Comparison of ENCODE assay signal across 8 cellular contexts in the genomic region with DNA sequence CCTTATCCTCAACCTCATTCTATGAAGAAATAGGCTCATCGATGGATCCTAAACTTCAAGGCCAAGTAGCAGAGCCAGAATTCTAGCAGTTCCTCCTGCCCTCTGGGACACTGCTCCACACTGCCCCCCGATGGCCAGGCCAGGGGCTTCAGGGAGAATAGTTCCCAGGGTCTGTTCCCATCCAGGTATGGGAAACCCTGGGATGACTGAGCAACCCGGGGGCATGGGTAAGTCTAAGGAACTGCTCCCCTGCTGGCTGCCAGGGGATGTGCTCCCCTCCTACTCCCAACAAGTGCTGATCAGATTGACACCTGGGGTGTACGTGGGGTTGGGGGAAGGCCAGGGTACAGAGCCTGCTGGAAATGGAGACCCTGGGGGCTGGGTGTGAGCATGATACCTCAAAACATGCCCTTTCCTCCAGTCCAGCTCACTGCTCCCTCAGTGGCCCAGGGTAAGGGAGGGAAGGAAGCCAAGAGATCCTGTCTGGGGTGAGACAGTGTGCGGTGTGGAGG. TPM values are rescaled to one million over a fixed set of nuclear protein-coding genes. Genes with fewer than 3 reads are reported as not detected.
DNase-seq lines count a peak whose midpoint lies in the region; ATAC-seq, FAIRE-seq and TF ChIP-seq lines count a peak whose summit lies in the region.

No MANE protein-coding gene starts in this region.

- BruUV-seq in PC-3 (replicated peaks; lab: Mats Ljungman, UMichigan): no TSS peak

- no peaks in the 10 kb centered on the region for H3K9me3 ChIP-seq in PC-3 (ENCODE audit: low read length)

- H3K27me3 ChIP-seq in PC-3 (ENCODE audit: low read length): no peaks in the 10 kb centered on the region

- no peak for DNase-seq in AG09319 (ENCODE audit: extremely low read depth, low read depth)
- DNase-seq in GM19239 (ENCODE audit: insufficient read length, low spot score): no peak
- peak; percentile 88 for DNase-seq in PC-3
- DNase-seq in activated naive CD4-positive, alpha-beta T cell treated with Interleukin-2 at 50 U/mL for 16 hours: peak; percentile 47
- DNase-seq in Right ventricle myocardium superior: peak; percentile 76
- no peak for DNase-seq in retinal pigment epithelial cell (ENCODE audit: low read depth)
- DNase-seq in pons (ENCODE audit: low spot score): no peak

- POLR2A ChIA-PET in PC-3 (lab: Charles Lee; ENCODE audit: unreplicated experiment): no interaction called here

- ATAC-seq in PC-3: peak; percentile 94
- ATAC-seq in Right ventricle myocardium superior (ENCODE audit: poor library complexity): peak; percentile 54
- no peak for ATAC-seq in HG03571 (IDR thresholded peaks at IDR 0.05; ENCODE audit: unreplicated experiment)

- H3K27ac ChIP-seq in PC-3 (ENCODE audit: low read length): no peak overlapping the region

- H3K9me2 ChIP-seq in PC-3 (replicated peaks; ENCODE audit: low read length): no peaks in the 10 kb centered on the region

- H3K36me3 ChIP-seq in PC-3 (ENCODE audit: low read depth, low read length): no peaks in the 10 kb centered on the region

- H3K4me3 ChIP-seq in PC-3 (ENCODE audit: low read length) (no peak overlapping the region), retinal pigment epithelial cell (ENCODE audit: low read length) (no peak overlapping the region)

- H2AFZ ChIP-seq in PC-3 (ENCODE audit: low read length): no peak overlapping the region

- FAIRE-seq in GM19239 (lab: Jason Lieb, UNC): peak; percentile 87

- no peak overlapping the region for H3K4me2 ChIP-seq in PC-3 (ENCODE audit: low read length)

- H4K20me1 ChIP-seq in PC-3 (ENCODE audit: low read length): no peaks in the 10 kb centered on the region

- TF ChIP-seq CTCF in AG09319 (IDR thresholded peaks at IDR 0.05; ENCODE audit: low read depth, low read length) (peak; percentile 71), PC-3 (conservative IDR thresholded peaks at IDR 0.05; ENCODE audit: low read depth, low read length) (peak; percentile 96), retinal pigment epithelial cell (conservative IDR thresholded peaks at IDR 0.05; ENCODE audit: low read depth, low read length) (peak; percentile 94)

- H3K4me1 ChIP-seq in PC-3 (ENCODE audit: insufficient read depth, low read length): no peaks in the 10 kb centered on the region

- intact Hi-C loops in PC-3 (cut with micrococcal nuclease) (loop anchor here (1.0 kb wide), 2 partner anchors 55 to 64 kb away; no protein-coding TSS in a partner anchor), Right ventricle myocardium superior (cut with DNase I) (no loop called here)

- H3F3A ChIP-seq in PC-3 (ENCODE audit: low read length, unreplicated experiment): no peaks in the 10 kb centered on the region

- H3K9ac ChIP-seq in PC-3 (ENCODE audit: low read length): no peak overlapping the region

- CTCF ChIA-PET in PC-3 (lab: Charles Lee): no interaction called here

- no peaks in the 10 kb centered on the region for H3K79me2 ChIP-seq in PC-3 (ENCODE audit: low read length)

RNA-seq across cellular contexts. Expression of gene ULK3, which starts 7.6 kb away (rescaled TPM):
- total RNA-seq in PC-3 (2014; rRNA removed) (20.3 and 29.7 TPM in 2 replicates), Right ventricle myocardium superior (35.8 TPM)

RNA-seq across cellular contexts. Expression of gene CPLX3, which starts 8.9 kb away (rescaled TPM):
- total RNA-seq in PC-3 (2014; rRNA removed): not detected in 2 replicates
- total RNA-seq in Right ventricle myocardium superior: 3.6 TPM

RNA-seq across cellular contexts. Expression of gene LMAN1L, which starts 22.7 kb away (rescaled TPM):
- total RNA-seq in PC-3 (2014; rRNA removed) (not detected in 2 replicates), Right ventricle myocardium superior (20.6 TPM)

RNA-seq across cellular contexts. Expression of gene SCAMP2, which starts 37.8 kb away (rescaled TPM):
- total RNA-seq in PC-3 (2014; rRNA removed): 30.1 and 39.1 TPM in 2 replicates
- total RNA-seq in Right ventricle myocardium superior: 38.8 TPM

RNA-seq across cellular contexts. Expression of gene CSK, which starts 53.5 kb away (rescaled TPM):
- total RNA-seq in PC-3 (2014; rRNA removed) (38.0 and 50.3 TPM in 2 replicates), Right ventricle myocardium superior (45.5 TPM)

Comparison
In these comparisons a context has a peak if more than half of its experiments do, and no peak if none do; other contexts are left out.
1. DNase-seq: peak in PC-3 (single experiment), activated naive CD4-positive, alpha-beta T cell treated with Interleukin-2 at 50 U/mL for 16 hours (single experiment) and Right ventricle myocardium superior (single experiment); none in AG09319 (single experiment), GM19239 (single experiment), retinal pigment epithelial cell (single experiment) and pons (single experiment).
2. RNA of gene LMAN1L, which starts 22.7 kb away (total RNA-seq): 20.6 TPM in Right ventricle myocardium superior (single experiment); not detected in PC-3; every median in the first group is over 10 times any median in the second.
3. Peak in every context shown above with its lines, with median percentiles within 50 percentile points of each other: CTCF ChIP-seq.